33 cellular contexts compared by ENCODE assay signal in genomic region chr1:157103283-157103682, GRCh38. TPM values are rescaled to one million over a fixed set of nuclear protein-coding genes. Genes with fewer than 3 reads are reported as not detected.
"Had no signal": no experiment of that assay in that cellular context is flagged by ENCODE, and none has a peak within 500 bp of the region (broad histone marks: within the 10 kb centered on the region; RNA-seq: fewer than 3 reads in every experiment).

No MANE protein-coding gene starts in this region.

- H3K27ac ChIP-seq: Peyer's patch, WERI-Rb-1 had no signal

- H3K36me3 ChIP-seq: MG63, Peyer's patch, WERI-Rb-1 had no signal

- DNase-seq: activated CD4-positive, alpha-beta memory T cell treated with anti-CD3 and anti-CD28 coated beads, Interleukin-2, amount 10 ng/mL, durations not matched to agents 7 days and 5 days; activated CD4-positive, alpha-beta T cell treated with anti-CD3 and anti-CD28 coated beads for 1 hour; activated CD4-positive, alpha-beta T cell treated with anti-CD3 and anti-CD28 coated beads for 48 hours; activated CD4-positive, CD25-positive, alpha-beta regulatory T cell; activated CD8-positive, alpha-beta memory T cell treated with anti-CD3 and anti-CD28 coated beads for 24 hours; activated CD8-positive, alpha-beta memory T cell treated with anti-CD3 and anti-CD28 coated beads, Interleukin-2, amount 10 ng/mL, durations not matched to agents 7 days and 5 days; activated CD8-positive, alpha-beta memory T cell treated with anti-CD3 and anti-CD28 coated beads, Interleukin-2, amount 50 U/mL, for 48 hours; activated effector memory CD4-positive, alpha-beta T cell treated with Interleukin-2 at 50 U/mL for 16 hours; activated naive CD4-positive, alpha-beta T cell treated with anti-CD3 and anti-CD28 coated beads, Interleukin-2, amount 10 ng/mL, durations not matched to agents 7 days and 5 days; activated naive CD8-positive, alpha-beta T cell treated with anti-CD3 and anti-CD28 coated beads, Interleukin-2, amount 50 U/mL, for 24 hours; activated T-cell treated with anti-CD3 and anti-CD28 coated beads, Interleukin-2, amount 50 U/mL, for 48 hours; anterior cingulate cortex; central memory CD4-positive, alpha-beta T cell; Kasumi-1; KG1; MG63; NCI-H1092; NCI-H1436 treated with DMSO at 0.1 percent for 48 hours; NCI-H1694 treated with DMSO at 0.1 percent for 48 hours; NCI-H2029; NCI-H510A; NCI-H526; NCI-H748 treated with DMSO at 0.1 percent for 48 hours; NK-92 treated with Interleukin-12 subunit alpha and Interleukin-12 subunit beta, amount 100 ng/mL, for 24 hours; PC-3; Peyer's patch; Right ventricle myocardium superior; SW 1271; T-helper 1 cell; T-helper 2 cell; T-helper 9 cell; WERI-Rb-1 had no signal

- H3K9me3 ChIP-seq: MG63, Peyer's patch had no signal

- H3K4me1 ChIP-seq: Peyer's patch had no signal

- H3K27me3 ChIP-seq: MG63, Peyer's patch had no signal

- H3K4me3 ChIP-seq: MG63, Peyer's patch had no signal

RNA-seq across cellular contexts. Expression of gene ETV3L, which starts 3.7 kb away (rescaled TPM):
- total RNA-seq: activated CD4-positive, alpha-beta memory T cell treated with anti-CD3 and anti-CD28 coated beads, Interleukin-2, amount 10 ng/mL, durations not matched to agents 7 days and 5 days; activated CD8-positive, alpha-beta memory T cell treated with anti-CD3 and anti-CD28 coated beads, Interleukin-2, amount 10 ng/mL, durations not matched to agents 7 days and 5 days; bronchial epithelial cell; PC-3; Peyer's patch; Right ventricle myocardium superior had no signal
